Comparison of ENCODE assay signal across 8 cellular contexts in the genomic region with DNA sequence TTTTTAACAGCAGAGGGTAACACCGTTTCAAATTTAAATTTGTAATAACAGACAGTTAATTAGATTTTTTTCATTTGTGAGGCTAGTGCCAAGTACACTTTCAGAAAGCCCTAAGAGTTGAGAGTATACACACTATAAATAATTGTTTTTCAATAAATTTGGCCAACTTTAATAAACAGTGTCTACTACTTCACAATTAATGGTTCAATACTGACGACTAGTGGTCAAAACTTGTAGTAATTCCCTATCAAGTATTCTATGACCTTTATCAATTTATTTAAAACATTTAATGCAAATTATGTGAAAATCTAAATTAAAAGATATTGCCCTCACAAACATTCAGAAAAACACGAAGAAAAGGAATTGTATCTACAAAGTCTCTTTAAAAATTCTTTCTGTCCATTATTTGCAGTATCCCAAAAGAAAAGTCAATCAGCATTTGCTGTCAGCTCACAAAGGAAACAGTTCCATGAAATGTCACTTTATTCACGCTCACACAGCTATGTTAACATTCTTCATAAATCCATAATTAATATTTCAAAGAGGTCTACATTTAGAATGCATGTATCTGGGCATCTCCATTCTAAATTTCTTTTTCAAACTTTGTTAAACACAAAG.
DNase-seq lines count a peak whose midpoint lies in the region; ATAC-seq and TF ChIP-seq lines count a peak whose summit lies in the region.

No MANE protein-coding gene starts in this region.

- DNase-seq in cardiac muscle cell (ENCODE audit: low read depth in 1 of 2, low spot score in 1 of 2) (peak; percentile 33 to 68), Right ventricle myocardium inferior (ENCODE audit: missing footprints) (no peak), SJCRH30 (peak in 1 of 2 experiments; percentile 70), foreskin keratinocyte (peak; percentile 7 to 27), smooth muscle cell (lab: John Stamatoyannopoulos, UW; ENCODE audit: unreplicated experiment) (no peak)
- no peak for DNase-seq in activated naive CD4-positive, alpha-beta T cell (lab: John Stamatoyannopoulos, UW)

- TF ChIP-seq CTCF in cardiac muscle cell (IDR thresholded peaks at IDR 0.05; ENCODE audit: low read depth, low read length) (peak; percentile 54), foreskin keratinocyte (conservative IDR thresholded peaks at IDR 0.05) (peak; percentile 73), smooth muscle cell (IDR thresholded peaks at IDR 0.05; ENCODE audit: borderline replicate concordance, insufficient read depth, poor library complexity, severe bottlenecking) (peak; percentile 73)

- no peaks in the 10 kb centered on the region for H3K36me3 ChIP-seq in cardiac muscle cell
- H3K36me3 ChIP-seq in SJCRH30, result 0 out of 2 replicates have a peak, but pooled peaks cover 2% of the 10 kb centered on the region
- H3K36me3 ChIP-seq in smooth muscle cell (ENCODE audit: low read depth), result no peaks in the 10 kb centered on the region

- H3K4me3 ChIP-seq in cardiac muscle cell (no peak overlapping the region), SJCRH30 (no peak overlapping the region), smooth muscle cell (no peak overlapping the region)

- H3F3A ChIP-seq in smooth muscle cell (ENCODE audit: low read depth), result no peaks in the 10 kb centered on the region

- ATAC-seq in Right ventricle myocardium inferior (no peak), HG03469 (IDR thresholded peaks at IDR 0.05; ENCODE audit: unreplicated experiment) (peak; percentile 56), foreskin keratinocyte (peak; percentile 70), GM19035 (IDR thresholded peaks at IDR 0.05; ENCODE audit: unreplicated experiment) (no peak)

- 46% methylated on average over 4 of the region's 4 CpGs for WGBS in smooth muscle cell (ENCODE audit: low lambda C conversion rate)

- no peaks in the 10 kb centered on the region for H4K20me1 ChIP-seq in smooth muscle cell (ENCODE audit: low read depth)

- no peak overlapping the region for H3K27ac ChIP-seq in cardiac muscle cell
- H3K27ac ChIP-seq in SJCRH30, result peak overlapping the region; percentile 35
- no peak overlapping the region for H3K27ac ChIP-seq in foreskin keratinocyte
- H3K27ac ChIP-seq in smooth muscle cell (ENCODE audit: low read depth), result no peak overlapping the region

- no peak overlapping the region for H2AFZ ChIP-seq in smooth muscle cell (ENCODE audit: low read depth)

- intact Hi-C loops in Right ventricle myocardium inferior (cut with DNase I), result loop anchor here (5.0 kb wide), 1 partner anchor 1888 kb away; no protein-coding TSS in a partner anchor

- H3K9ac ChIP-seq in smooth muscle cell (ENCODE audit: low read depth), result no peak overlapping the region

- H3K27me3 ChIP-seq in cardiac muscle cell (no peaks in the 10 kb centered on the region), SJCRH30 (no peaks in the 10 kb centered on the region), foreskin keratinocyte (no peaks in the 10 kb centered on the region), smooth muscle cell (ENCODE audit: low read depth) (no peaks in the 10 kb centered on the region)

- H3K79me2 ChIP-seq in smooth muscle cell (ENCODE audit: low read depth), result no peaks in the 10 kb centered on the region

- H3K4me1 ChIP-seq in cardiac muscle cell (ENCODE audit: low read depth), result peaks cover 3% of the 10 kb centered on the region
- H3K4me1 ChIP-seq in SJCRH30, result peaks cover 9% of the 10 kb centered on the region; the same call in 1 of the 2 replicates
- no peaks in the 10 kb centered on the region for H3K4me1 ChIP-seq in foreskin keratinocyte
- H3K4me1 ChIP-seq in smooth muscle cell (ENCODE audit: low read depth), result no peaks in the 10 kb centered on the region

- no peaks in the 10 kb centered on the region for H3K9me3 ChIP-seq in cardiac muscle cell (ENCODE audit: low read depth)
- no peaks in the 10 kb centered on the region for H3K9me3 ChIP-seq in SJCRH30 (replicated peaks)
- H3K9me3 ChIP-seq in smooth muscle cell (replicated peaks; ENCODE audit: low read depth), result no peaks in the 10 kb centered on the region

- H3K4me2 ChIP-seq in smooth muscle cell, result no peak overlapping the region

Comparison
In these comparisons a context has a peak if more than half of its experiments do, and no peak if none do; other contexts are left out.
1. DNase-seq: peak in cardiac muscle cell (2 of 2) and foreskin keratinocyte (2 of 2); none in Right ventricle myocardium inferior (single experiment), smooth muscle cell (single experiment) and activated naive CD4-positive, alpha-beta T cell (0 of 4).
2. ATAC-seq: peak in HG03469 (single experiment) and foreskin keratinocyte (single experiment); none in Right ventricle myocardium inferior (single experiment) and GM19035 (single experiment).
3. Peak in every context shown above with its lines, with median percentiles within 50 percentile points of each other: CTCF ChIP-seq.